Comparison of ENCODE assay signal across 8 cellular contexts in genomic region chr19:38417544-38418506, GRCh38. TPM values are rescaled to one million over a fixed set of nuclear protein-coding genes. Genes with fewer than 3 reads are reported as not detected.
DNase-seq lines count a peak whose midpoint lies in the region; ATAC-seq and TF ChIP-seq lines count a peak whose summit lies in the region.

No MANE protein-coding gene starts in this region.

- H3K4me3 ChIP-seq in fibroblast of villous mesenchyme (ENCODE audit: low read depth, low read length), result peak overlapping the region; percentile 50

- intact Hi-C loops in activated CD8-positive, alpha-beta T cell treated with anti-CD3 and anti-CD28 coated beads for 36 hours (cut with micrococcal nuclease), result no loop called here

- no peaks in the 10 kb centered on the region for H3K36me3 Mint-ChIP-seq in activated CD8-positive, alpha-beta T cell treated with anti-CD3 and anti-CD28 coated beads for 36 hours (ENCODE audit: low read depth)

- POLR2A ChIA-PET in activated CD8-positive, alpha-beta T cell treated with anti-CD3 and anti-CD28 coated beads for 36 hours (lab: Charles Lee), result no interaction called here

- DNase-seq in GF-D8 (lab: John Stamatoyannopoulos, UW) (peak; percentile 22), NCI-H2171 treated with DMSO at 0.1 percent for 48 hours (lab: John Stamatoyannopoulos, UW) (peak; percentile 49), fibroblast of villous mesenchyme (ENCODE audit: low read depth) (peak; percentile 20), omental fat pad (ENCODE audit: low spot score) (no peak), kidney glomerular epithelial cell (lab: John Stamatoyannopoulos, UW) (no peak)
- DNase-seq in activated CD8-positive, alpha-beta T cell treated with anti-CD3 and anti-CD28 coated beads for 36 hours, result peak; percentile 76

- peak overlapping the region; percentile 39 for H3K27ac Mint-ChIP-seq in activated CD8-positive, alpha-beta T cell treated with anti-CD3 and anti-CD28 coated beads for 36 hours

- H3K27me3 Mint-ChIP-seq in activated CD8-positive, alpha-beta T cell treated with anti-CD3 and anti-CD28 coated beads for 36 hours, result no peaks in the 10 kb centered on the region

- H3K4me3 Mint-ChIP-seq in activated CD8-positive, alpha-beta T cell treated with anti-CD3 and anti-CD28 coated beads for 36 hours, result peak overlapping the region; percentile 73

- peak; percentile 93 for ATAC-seq in activated CD8-positive, alpha-beta T cell treated with anti-CD3 and anti-CD28 coated beads for 36 hours
- ATAC-seq in omental fat pad (ENCODE audit: low FRiP score), result peak; percentile 56
- ATAC-seq in HG02642 (IDR thresholded peaks at IDR 0.05; ENCODE audit: poor library complexity, unreplicated experiment), result no peak
- no peak for ATAC-seq in GM21447 (IDR thresholded peaks at IDR 0.05; ENCODE audit: unreplicated experiment)

- no peaks in the 10 kb centered on the region for H3K9me3 Mint-ChIP-seq in activated CD8-positive, alpha-beta T cell treated with anti-CD3 and anti-CD28 coated beads for 36 hours

- peaks cover 14% of the 10 kb centered on the region for H3K4me1 Mint-ChIP-seq in activated CD8-positive, alpha-beta T cell treated with anti-CD3 and anti-CD28 coated beads for 36 hours (ENCODE audit: low read depth)

- no peak for TF ChIP-seq CTCF in activated CD8-positive, alpha-beta T cell treated with anti-CD3 and anti-CD28 coated beads for 36 hours (IDR thresholded peaks at IDR 0.05)
- TF ChIP-seq CTCF in fibroblast of villous mesenchyme (IDR thresholded peaks at IDR 0.05; ENCODE audit: insufficient read depth, low read depth, low read length) (no peak), omental fat pad (IDR thresholded peaks at IDR 0.05) (no peak)

- CTCF ChIA-PET in activated CD8-positive, alpha-beta T cell treated with anti-CD3 and anti-CD28 coated beads for 36 hours (lab: Charles Lee), result interaction anchor here (7.3 kb wide), 1 partner anchor 14 kb away, joined by 35 read pairs; the partner anchor contains the start of gene FAM98C

RNA-seq across cellular contexts. Expression of gene RASGRP4, which starts 8.2 kb away (rescaled TPM):
- total RNA-seq in activated CD8-positive, alpha-beta T cell treated with anti-CD3 and anti-CD28 coated beads for 36 hours, result 1 to 10 TPM; 1.4 to 1.8 TPM
- total RNA-seq in fibroblast of villous mesenchyme (not detected in 2 replicates), omental fat pad (10 to 100 TPM in 2 of 4 donors, 1 to 10 TPM in 2; 5.8 to 27.6 (median 8.9) TPM)

RNA-seq across cellular contexts. Expression of gene FAM98C, which starts 14.9 kb away (rescaled TPM):
- 10 to 100 TPM; 11.7 to 12.5 TPM for total RNA-seq in activated CD8-positive, alpha-beta T cell treated with anti-CD3 and anti-CD28 coated beads for 36 hours
- 7.8 and 10.3 TPM in 2 replicates for total RNA-seq in fibroblast of villous mesenchyme
- 10 to 100 TPM in 3 of 4 donors, 1 to 10 TPM in 1; 7.4 to 22.7 (median 10.6) TPM for total RNA-seq in omental fat pad

RNA-seq across cellular contexts. Expression of gene RYR1, which starts 15.7 kb away (rescaled TPM):
- 1 to 10 TPM in 1 of 2 experiments, under 1 TPM in 1; 0.63 to 1.2 TPM for total RNA-seq in activated CD8-positive, alpha-beta T cell treated with anti-CD3 and anti-CD28 coated beads for 36 hours
- total RNA-seq in fibroblast of villous mesenchyme (under 0.01 TPM in 2 replicates), omental fat pad (1 to 10 TPM; 1.9 to 3.6 (median 3.3) TPM)

RNA-seq across cellular contexts. Expression of gene SPRED3, which starts 29.3 kb away (rescaled TPM):
- total RNA-seq in activated CD8-positive, alpha-beta T cell treated with anti-CD3 and anti-CD28 coated beads for 36 hours, result 1 to 10 TPM in 1 of 2 experiments, under 1 TPM in 1; 0.69 to 1.5 TPM
- 3.9 TPM in 2 replicates for total RNA-seq in fibroblast of villous mesenchyme
- under 1 TPM in 3 of 4 donors, not detected in 1; 0.44 to 0.93 (median 0.84) TPM for total RNA-seq in omental fat pad

RNA-seq across cellular contexts. Expression of gene GGN, which starts 30.0 kb away (rescaled TPM):
- total RNA-seq in activated CD8-positive, alpha-beta T cell treated with anti-CD3 and anti-CD28 coated beads for 36 hours, result not detected
- total RNA-seq in fibroblast of villous mesenchyme (0.32 and 0.86 TPM in 2 replicates), omental fat pad (not detected)

Comparison
In these comparisons a context has a peak if more than half of its experiments do, and no peak if none do; other contexts are left out.
1. DNase-seq: peak in GF-D8 (single experiment), NCI-H2171 treated with DMSO at 0.1 percent for 48 hours (single experiment), activated CD8-positive, alpha-beta T cell treated with anti-CD3 and anti-CD28 coated beads for 36 hours (single experiment) and fibroblast of villous mesenchyme (single experiment); none in omental fat pad (single experiment) and kidney glomerular epithelial cell (single experiment).
2. ATAC-seq: peak in activated CD8-positive, alpha-beta T cell treated with anti-CD3 and anti-CD28 coated beads for 36 hours (single experiment) and omental fat pad (single experiment); none in HG02642 (single experiment) and GM21447 (single experiment).